In the genomic region with DNA sequence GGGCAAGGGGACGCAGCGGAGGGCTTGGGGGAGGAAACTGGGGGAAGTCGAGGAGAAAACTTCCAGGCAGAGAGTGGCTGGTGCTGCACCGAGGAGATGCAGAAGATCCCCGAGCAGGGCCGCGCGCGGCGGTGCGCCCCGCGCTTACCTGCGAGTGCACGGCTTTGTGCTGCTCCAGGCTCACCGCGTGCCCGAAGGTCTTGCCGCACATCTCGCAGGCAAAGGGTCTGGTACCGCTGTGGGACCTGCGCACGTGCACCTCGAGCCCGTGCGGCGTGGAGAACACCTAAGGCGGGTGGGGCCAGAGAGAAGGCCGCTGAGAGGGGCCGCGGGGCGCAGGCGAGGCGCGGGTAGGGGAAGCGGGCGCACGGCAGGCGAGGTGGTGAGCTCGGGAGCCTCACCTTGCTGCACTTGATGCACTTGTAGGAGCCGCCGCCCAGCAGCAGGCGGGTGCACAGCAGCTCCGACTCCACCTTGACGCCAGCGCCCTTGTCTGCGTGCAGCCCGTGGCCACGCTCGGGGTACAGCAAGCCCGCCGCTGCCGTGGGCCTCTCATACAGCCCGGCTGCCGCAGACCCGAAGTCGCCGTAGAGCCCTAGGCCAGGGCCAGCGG, we compare ENCODE assay signal across 12 cellular contexts. TPM values are rescaled to one million over a fixed set of nuclear protein-coding genes. Genes with fewer than 3 reads are reported as not detected.
DNase-seq lines count a peak whose midpoint lies in the region; ATAC-seq and TF ChIP-seq lines count a peak whose summit lies in the region.
"Had no signal": no experiment of that assay in that cellular context is flagged by ENCODE, and none has a peak within 500 bp of the region (broad histone marks: within the 10 kb centered on the region; RNA-seq: fewer than 3 reads in every experiment).

No MANE protein-coding gene starts in this region.

- H3K4me3 Mint-ChIP-seq in WTC11 = peak overlapping the region; percentile 61
- H3K4me3 Mint-ChIP-seq in CD14-positive monocyte = no peak overlapping the region

- peaks cover 51% of the 10 kb centered on the region for H3K4me1 Mint-ChIP-seq in WTC11
- H3K4me1 Mint-ChIP-seq in CD14-positive monocyte = peaks cover 41% of the 10 kb centered on the region

- H3K9me2 ChIP-seq in GM23248 (ENCODE audit: insufficient read depth) = no peaks in the 10 kb centered on the region
- no peaks in the 10 kb centered on the region for H3K9me2 ChIP-seq in hepatocyte (replicated peaks; ENCODE audit: insufficient read depth)

- POLR2A ChIA-PET in WTC11 (lab: Charles Lee) (no interaction called here), GM10248 (lab: Yijun Ruan, JAX) (no interaction called here)

- DNase-seq in GM23248 (peak; percentile 8), WTC11 (ENCODE audit: low spot score) (peak; percentile 57), hepatocyte (ENCODE audit: low spot score) (peak; percentile 13), CD14-positive monocyte (ENCODE audit: low spot score) (no peak), GM10248 (ENCODE audit: extremely low spot score) (no peak), COLO829 (ENCODE audit: low spot score) (no peak)
- DNase-seq: activated CD4-positive, alpha-beta T cell treated with anti-CD3 and anti-CD28 coated beads for 4 hours; anterior cingulate cortex; NCI-H510A; SIG-M5; sigmoid colon had no signal

- intact Hi-C loops in CD14-positive monocyte (cut with micrococcal nuclease) = loop anchor here in 1 of 2 donors (10.0 kb wide), 1 partner anchor 176 kb away; no protein-coding TSS in a partner anchor

- H3K27ac ChIP-seq in GM23248 (no peak overlapping the region), hepatocyte (no peak overlapping the region), neutrophil (peak overlapping the region; percentile 65)
- H3K27ac ChIP-seq: sigmoid colon had no signal

- H3K36me3 ChIP-seq in GM23248 (ENCODE audit: low read depth) = no peaks in the 10 kb centered on the region
- no peaks in the 10 kb centered on the region for H3K36me3 ChIP-seq in hepatocyte (replicated peaks; ENCODE audit: insufficient read depth, low read depth)
- H3K36me3 ChIP-seq in neutrophil = no peaks in the 10 kb centered on the region
- H3K36me3 ChIP-seq: sigmoid colon had no signal

- H3F3A ChIP-seq in GM23248 (ENCODE audit: insufficient read depth) = no peaks in the 10 kb centered on the region

- ATAC-seq in WTC11 = peak; percentile 7

- TF ChIP-seq CTCF in WTC11 (IDR thresholded peaks at IDR 0.05) = no peak
- no peak for TF ChIP-seq CTCF in hepatocyte (IDR thresholded peaks at IDR 0.05; ENCODE audit: poor library complexity)
- TF ChIP-seq CTCF in neutrophil (IDR thresholded peaks at IDR 0.05) = no peak
- no peak for TF ChIP-seq CTCF in CD14-positive monocyte (IDR thresholded peaks at IDR 0.05)
- TF ChIP-seq CTCF in GM10248 (IDR thresholded peaks at IDR 0.05; ENCODE audit: control extremely low read depth, extremely low read depth, low read depth, missing control alignments) = no peak

- H3K9ac ChIP-seq in GM23248 = no peak overlapping the region

- H3K9me3 Mint-ChIP-seq in WTC11 (no peaks in the 10 kb centered on the region), CD14-positive monocyte (peaks cover 0 to 10% (median 4%) of the 10 kb centered on the region in 7 donors)

- H3K27me3 Mint-ChIP-seq in WTC11 (ENCODE audit: low read depth) = peaks cover 100% of the 10 kb centered on the region
- H3K27me3 Mint-ChIP-seq in CD14-positive monocyte (ENCODE audit: low read depth in 3 of 3) = peaks cover 27 to 33% (median 31%) of the 10 kb centered on the region in 3 donors

- H3K4me2 ChIP-seq in GM23248 (ENCODE audit: unreplicated experiment) (no peak overlapping the region), hepatocyte (peak overlapping the region; percentile 97)

- H2AFZ ChIP-seq in GM23248 (no peak overlapping the region), hepatocyte (no peak overlapping the region)

- H3K27me3 ChIP-seq in GM23248 (replicated peaks; ENCODE audit: insufficient read depth) (peaks cover 74% of the 10 kb centered on the region), hepatocyte (peaks cover 100% of the 10 kb centered on the region), neutrophil (no peaks in the 10 kb centered on the region)

- H3K4me3 ChIP-seq in GM23248 = no peak overlapping the region
- H3K4me3 ChIP-seq in hepatocyte = no peak overlapping the region
- no peak overlapping the region for H3K4me3 ChIP-seq in neutrophil (ENCODE audit: low read depth in 1 of 2, low read length in 1 of 2)

- H3K4me1 ChIP-seq in GM23248 (ENCODE audit: insufficient read depth) (peaks cover 2% of the 10 kb centered on the region; the same call in 1 of the 2 replicates), hepatocyte (ENCODE audit: insufficient read depth) (peaks cover 41% of the 10 kb centered on the region), neutrophil (ENCODE audit: control insufficient read depth in 1 of 2, insufficient read depth in 1 of 2, low read depth in 1 of 2, low read length in 1 of 2) (peaks cover 39 to 62% of the 10 kb centered on the region in 2 experiments)

- no peak overlapping the region for H3K27ac Mint-ChIP-seq in WTC11
- no peak overlapping the region for H3K27ac Mint-ChIP-seq in CD14-positive monocyte

- 28 to 36% methylated on average over 37 to 56 of the region's 59 CpGs for WGBS in GM23248 (ENCODE audit: low coverage in 1 of 2, low lambda C conversion rate in 2 of 2, missing lambda C conversion rate in 2 of 2), 2 experiments
- WGBS in hepatocyte (ENCODE audit: low lambda C conversion rate, missing lambda C conversion rate) = 5% methylated on average over 47 of the region's 59 CpGs

- H3K36me3 Mint-ChIP-seq in WTC11 = peaks cover 14% of the 10 kb centered on the region
- peaks cover 5 to 16% of the 10 kb centered on the region in 2 donors for H3K36me3 Mint-ChIP-seq in CD14-positive monocyte

- CTCF ChIA-PET in WTC11 (lab: Charles Lee) = no interaction called here
- CTCF ChIA-PET in GM10248 (lab: Yijun Ruan, JAX) = no interaction called here

- no peaks in the 10 kb centered on the region for H3K9me3 ChIP-seq in GM23248 (ENCODE audit: low read depth)
- no peaks in the 10 kb centered on the region for H3K9me3 ChIP-seq in hepatocyte (ENCODE audit: low read depth)
- H3K9me3 ChIP-seq in neutrophil = no peaks in the 10 kb centered on the region
- H3K9me3 ChIP-seq: sigmoid colon had no signal

- in situ Hi-C loops in GM23248 (cut with MboI) = no loop called here

- no peaks in the 10 kb centered on the region for H3K79me2 ChIP-seq in GM23248 (ENCODE audit: insufficient read depth)
- no peaks in the 10 kb centered on the region for H3K79me2 ChIP-seq in hepatocyte

- no peaks in the 10 kb centered on the region for H4K20me1 ChIP-seq in GM23248 (ENCODE audit: insufficient read depth)
- peaks cover 7% of the 10 kb centered on the region for H4K20me1 ChIP-seq in hepatocyte (ENCODE audit: insufficient read depth, poor library complexity, severe bottlenecking)

TF ChIP-seq in WTC11, 78 proteins besides CTCF, POLR2A, EP300 and RAD21 (continues in another document):
- TF ChIP-seq EMX1 (CRISPR knock-in tag; IDR thresholded peaks at IDR 0.05) (no peak), RELA (CRISPR knock-in tag; IDR thresholded peaks at IDR 0.05; ENCODE audit: borderline replicate concordance) (peak; percentile 97), HMGA2 (CRISPR knock-in tag; IDR thresholded peaks at IDR 0.05) (no peak), CREM (CRISPR knock-in tag; IDR thresholded peaks at IDR 0.05) (peak; percentile 70; the same call in 1 of the 2 replicates), FOXK1 (CRISPR knock-in tag; IDR thresholded peaks at IDR 0.05) (peak; percentile 89)
- TF ChIP-seq, protein P1, sequence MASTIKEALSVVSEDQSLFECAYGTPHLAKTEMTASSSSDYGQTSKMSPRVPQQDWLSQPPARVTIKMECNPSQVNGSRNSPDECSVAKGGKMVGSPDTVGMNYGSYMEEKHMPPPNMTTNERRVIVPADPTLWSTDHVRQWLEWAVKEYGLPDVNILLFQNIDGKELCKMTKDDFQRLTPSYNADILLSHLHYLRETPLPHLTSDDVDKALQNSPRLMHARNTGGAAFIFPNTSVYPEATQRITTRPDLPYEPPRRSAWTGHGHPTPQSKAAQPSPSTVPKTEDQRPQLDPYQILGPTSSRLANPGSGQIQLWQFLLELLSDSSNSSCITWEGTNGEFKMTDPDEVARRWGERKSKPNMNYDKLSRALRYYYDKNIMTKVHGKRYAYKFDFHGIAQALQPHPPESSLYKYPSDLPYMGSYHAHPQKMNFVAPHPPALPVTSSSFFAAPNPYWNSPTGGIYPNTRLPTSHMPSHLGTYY (CRISPR knock-in tag; IDR thresholded peaks at IDR 0.05) = no peak
- TF ChIP-seq, protein P2, sequence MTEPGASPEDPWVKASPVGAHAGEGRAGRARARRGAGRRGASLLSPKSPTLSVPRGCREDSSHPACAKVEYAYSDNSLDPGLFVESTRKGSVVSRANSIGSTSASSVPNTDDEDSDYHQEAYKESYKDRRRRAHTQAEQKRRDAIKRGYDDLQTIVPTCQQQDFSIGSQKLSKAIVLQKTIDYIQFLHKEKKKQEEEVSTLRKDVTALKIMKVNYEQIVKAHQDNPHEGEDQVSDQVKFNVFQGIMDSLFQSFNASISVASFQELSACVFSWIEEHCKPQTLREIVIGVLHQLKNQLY (CRISPR knock-in tag; IDR thresholded peaks at IDR 0.05) = no peak

RNA-seq across cellular contexts. Expression of a gene that starts 6.4 kb away (rescaled TPM):
- total RNA-seq in GM23248 (2014; rRNA removed; shearing (Covaris generic)) = not detected in 2 replicates
- polyA plus RNA-seq in GM23248 (2016; fragmentation: Nextera tagmentation; extraction: Ambion mirVana) (not detected in 2 replicates), hepatocyte (0.41 TPM in 1 of 2 replicates, not detected in the other), CD14-positive monocyte (not detected)
- total RNA-seq in WTC11 (2021) (0.18 to 0.46 TPM (median 0.35 TPM) in 3 replicates), hepatocyte (0.10 and 0.24 TPM in 2 replicates)

Comparison
In these comparisons a context has a peak if more than half of its experiments do, and no peak if none do; other contexts are left out.
1. DNase-seq: peak in GM23248 (single experiment), WTC11 (single experiment) and hepatocyte (single experiment); none in CD14-positive monocyte (single experiment), GM10248 (single experiment) and COLO829 (single experiment).